15 cellular contexts compared by ENCODE assay signal in the genomic region with DNA sequence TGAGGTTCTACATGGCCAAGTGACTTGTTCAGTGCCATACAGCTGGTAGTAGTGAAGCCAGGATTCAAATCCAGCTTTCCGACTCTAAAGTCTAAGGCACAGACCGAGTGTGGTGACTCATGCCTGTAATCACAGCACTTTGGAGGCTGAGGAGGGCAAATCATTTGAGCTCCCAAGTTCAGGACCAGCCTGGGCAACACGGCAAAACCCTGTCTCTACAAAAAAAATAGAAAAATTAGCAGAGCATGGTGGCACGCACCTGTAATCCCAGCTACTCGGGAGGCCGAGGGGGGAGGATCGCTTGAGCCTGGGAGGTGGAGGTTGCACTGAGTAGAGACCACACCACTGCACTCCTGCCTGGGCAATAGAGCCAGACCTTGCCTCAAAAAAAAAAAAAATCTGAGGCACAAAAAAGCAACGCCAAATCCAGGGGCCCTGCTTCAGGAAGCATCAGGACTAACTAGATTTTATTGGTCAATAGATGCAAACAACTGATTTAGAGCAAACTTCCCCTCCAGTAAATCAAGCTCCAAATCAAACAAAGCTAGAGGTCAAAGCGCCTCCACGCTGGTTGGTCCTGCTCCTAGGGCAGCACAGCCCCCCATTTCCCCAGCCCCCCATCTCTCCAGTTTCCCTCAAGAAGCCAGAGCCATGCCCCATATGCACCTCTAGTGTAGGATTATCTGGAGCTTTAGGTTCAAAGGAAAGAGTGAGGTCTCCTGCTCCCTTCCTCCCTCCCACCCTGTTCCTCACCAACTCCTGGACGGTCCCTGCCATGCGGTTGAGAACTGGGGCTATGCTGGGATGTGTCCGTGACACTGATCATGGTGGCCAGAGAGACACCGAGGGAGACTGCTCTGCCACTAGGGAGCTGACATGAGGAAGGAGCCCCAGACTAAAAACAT. TPM values are rescaled to one million over a fixed set of nuclear protein-coding genes. Genes with fewer than 3 reads are reported as not detected.
DNase-seq lines count a peak whose midpoint lies in the region; ATAC-seq and TF ChIP-seq lines count a peak whose summit lies in the region.
"Had no signal": no experiment of that assay in that cellular context is flagged by ENCODE, and none has a peak within 500 bp of the region (broad histone marks: within the 10 kb centered on the region; RNA-seq: fewer than 3 reads in every experiment).

No MANE protein-coding gene starts in this region.

- no peaks in the 10 kb centered on the region for H3K9me3 Mint-ChIP-seq in chondrocyte (ENCODE audit: low read depth)
- H3K9me3 Mint-ChIP-seq in neural crest cell: no peaks in the 10 kb centered on the region
- H3K9me3 Mint-ChIP-seq: activated naive CD8-positive, alpha-beta T cell treated with anti-CD3 and anti-CD28 coated beads for 36 hours; IgD-negative memory B cell had no signal

- H3K4me1 ChIP-seq in BLaER1 treated with 17β-estradiol and CSF1 and Interleukin-3, amounts not matched to agents 10 nM and 100 nM: peaks cover 41 to 63% (median 59%) of the 10 kb centered on the region in 10 experiments

- TF ChIP-seq CTCF in chondrocyte (IDR thresholded peaks at IDR 0.05): no peak
- TF ChIP-seq CTCF in neural crest cell (conservative IDR thresholded peaks at IDR 0.05): no peak

- 0 out of 22 replicates have a peak overlapping the region, but pooled peaks of 1 of the 11 experiments have one; percentile 33 for H3K9ac ChIP-seq in BLaER1 treated with 17β-estradiol and CSF1 and Interleukin-3, amounts not matched to agents 10 nM and 100 nM

- no peaks in the 10 kb centered on the region for H3K36me3 ChIP-seq in BLaER1 treated with 17β-estradiol and CSF1 and Interleukin-3, amounts not matched to agents 10 nM and 100 nM
- H3K36me3 ChIP-seq in MG63: peaks cover 2% of the 10 kb centered on the region; the same call in 1 of the 2 replicates
- H3K36me3 ChIP-seq: neutrophil had no signal

- H3K27me3 ChIP-seq in BLaER1 treated with 17β-estradiol and CSF1 and Interleukin-3, amounts not matched to agents 10 nM and 100 nM: no peaks in the 10 kb centered on the region
- no peaks in the 10 kb centered on the region for H3K27me3 ChIP-seq in MG63

- no peak overlapping the region; a peak in 2 of 22 replicates for H3K27ac ChIP-seq in BLaER1 treated with 17β-estradiol and CSF1 and Interleukin-3, amounts not matched to agents 10 nM and 100 nM

- H3K4me1 Mint-ChIP-seq in chondrocyte (ENCODE audit: low read depth) (peaks cover 32% of the 10 kb centered on the region), neural crest cell (peaks cover 24% of the 10 kb centered on the region)

- H3K36me3 Mint-ChIP-seq in chondrocyte (ENCODE audit: low read depth): no peaks in the 10 kb centered on the region
- H3K36me3 Mint-ChIP-seq in neural crest cell (ENCODE audit: low read depth): no peaks in the 10 kb centered on the region
- H3K36me3 Mint-ChIP-seq: IgD-negative memory B cell had no signal

- H4K20me1 ChIP-seq in BLaER1 treated with 17β-estradiol and CSF1 and Interleukin-3, amounts not matched to agents 10 nM and 100 nM: peaks cover 0 to 19% (median 10%) of the 10 kb centered on the region in 11 experiments; a peak in 11 of 22 replicates

- no peak for ATAC-seq in HG03025 (IDR thresholded peaks at IDR 0.05; ENCODE audit: low FRiP score, unreplicated experiment)
- ATAC-seq: activated CD4-positive, CD25-positive, alpha-beta regulatory T cell treated with anti-CD3 and anti-CD28 coated beads, Interleukin-2, amount 50 U/mL, for 24 hours had no signal

- DNase-seq in MG63: peak; percentile 55
- DNase-seq in chondrocyte (ENCODE audit: low spot score): peak; percentile 40
- DNase-seq in neural crest cell (ENCODE audit: low read depth, low spot score): no peak
- DNase-seq in DMS153 (lab: John Stamatoyannopoulos, UW): no peak
- DNase-seq in kidney tubule cell (ENCODE audit: low spot score): no peak
- no peak for DNase-seq in EL
- DNase-seq: activated naive CD8-positive, alpha-beta T cell treated with anti-CD3 and anti-CD28 coated beads for 36 hours; NCI-H1436; NCI-H446 had no signal

- no peaks in the 10 kb centered on the region for H3K27me3 Mint-ChIP-seq in chondrocyte (ENCODE audit: low read depth)
- peaks cover 13% of the 10 kb centered on the region for H3K27me3 Mint-ChIP-seq in neural crest cell (ENCODE audit: low read depth)
- H3K27me3 Mint-ChIP-seq: activated naive CD8-positive, alpha-beta T cell treated with anti-CD3 and anti-CD28 coated beads for 36 hours had no signal

- no peak overlapping the region for H3K4me3 ChIP-seq in BLaER1 treated with 17β-estradiol and CSF1 and Interleukin-3, amounts not matched to agents 10 nM and 100 nM
- no peak overlapping the region; the same call in 1 of the 2 replicates for H3K4me3 ChIP-seq in MG63
- H3K4me3 ChIP-seq: lung had no signal

- no peaks in the 10 kb centered on the region for H3K9me3 ChIP-seq in BLaER1 treated with 17β-estradiol and CSF1 and Interleukin-3, amounts not matched to agents 10 nM and 100 nM (replicated peaks in 1 of 11)
- no peaks in the 10 kb centered on the region for H3K9me3 ChIP-seq in MG63
- H3K9me3 ChIP-seq: neutrophil had no signal

- peak overlapping the region; percentile 13 to 89 (median 75); a peak in 20 of 22 replicates for H3K4me2 ChIP-seq in BLaER1 treated with 17β-estradiol and CSF1 and Interleukin-3, amounts not matched to agents 10 nM and 100 nM

- H3K27ac Mint-ChIP-seq in chondrocyte (ENCODE audit: unreplicated experiment) (no peak overlapping the region), neural crest cell (ENCODE audit: unreplicated experiment) (no peak overlapping the region)
- H3K27ac Mint-ChIP-seq: activated naive CD8-positive, alpha-beta T cell treated with anti-CD3 and anti-CD28 coated beads for 36 hours had no signal

- no peak overlapping the region for H3K4me3 Mint-ChIP-seq in chondrocyte (ENCODE audit: unreplicated experiment)
- H3K4me3 Mint-ChIP-seq in neural crest cell: peak overlapping the region; percentile 79

RNA-seq across cellular contexts. Expression of a gene that starts 2.9 kb away (rescaled TPM):
- total RNA-seq in MG63 (2014; rRNA removed; shearing (Covaris generic); ENCODE audit: low replicate concordance): 6.3 and 22.2 TPM in 2 replicates
- total RNA-seq in chondrocyte: 35.5 to 39.8 TPM (median 38.6 TPM) in 3 replicates
- 46.3 and 54.9 TPM in 2 replicates for total RNA-seq in neural crest cell

Comparison
In these comparisons a context has a peak if more than half of its experiments do, and no peak if none do; other contexts are left out.
1. DNase-seq: peak in MG63 (single experiment) and chondrocyte (single experiment); none in neural crest cell (single experiment), DMS153 (single experiment), kidney tubule cell (single experiment) and EL (single experiment).